Comparison of ENCODE assay signal across 1 cellular context in the genomic region with DNA sequence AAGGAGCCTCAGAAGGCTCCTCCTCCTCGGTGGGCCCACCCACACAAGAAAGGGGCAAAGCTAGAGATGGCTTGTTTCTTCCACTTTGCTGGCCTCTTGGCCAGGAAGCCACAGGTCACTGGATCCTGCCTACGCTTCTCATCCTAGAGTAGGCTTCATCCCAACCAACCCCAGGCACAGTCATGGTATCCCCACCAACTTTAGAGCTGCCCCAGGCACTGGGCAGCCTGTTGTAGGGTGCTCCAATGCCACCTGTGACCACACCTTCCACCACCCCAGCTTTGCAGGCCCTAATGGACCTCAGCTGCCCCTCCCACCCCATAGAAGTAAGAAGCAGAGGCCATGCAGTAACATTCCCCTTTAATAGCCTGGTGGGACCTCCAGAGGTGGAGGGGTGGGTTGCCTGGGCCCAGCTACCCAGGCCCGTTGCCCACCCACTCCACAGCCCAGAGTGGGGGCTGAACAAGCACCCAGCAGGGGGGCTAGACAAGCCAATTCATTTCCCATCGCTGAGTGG.
TF ChIP-seq lines count a peak whose summit lies in the region.

No MANE protein-coding gene starts in this region.

TF ChIP-seq in H1, 55 proteins besides CTCF, POLR2A, EP300 and RAD21:
- TF ChIP-seq CEBPB (IDR thresholded peaks at IDR 0.05; ENCODE audit: low read depth, low read length) (no peak), PHF8 (conservative IDR thresholded peaks at IDR 0.05; ENCODE audit: low read depth, low read length) (no peak), SRF (IDR thresholded peaks at IDR 0.05; ENCODE audit: low read depth, low read length) (no peak), CREB1 (IDR thresholded peaks at IDR 0.05) (no peak), EGR1 (IDR thresholded peaks at IDR 0.05; ENCODE audit: borderline replicate concordance, low read depth, low read length) (no peak), JUN (IDR thresholded peaks at IDR 0.05; ENCODE audit: low read depth, low read length) (no peak), FOSL1 (IDR thresholded peaks at IDR 0.05; ENCODE audit: insufficient read depth, low read depth, low read length) (no peak), SP2 (IDR thresholded peaks at IDR 0.05; ENCODE audit: low read length) (no peak), GTF2F1 (IDR thresholded peaks at IDR 0.05; ENCODE audit: borderline replicate concordance, low read depth, low read length) (no peak), KDM4A (IDR thresholded peaks at IDR 0.05; ENCODE audit: low read depth, low read length, severe bottlenecking) (no peak), BACH1 (IDR thresholded peaks at IDR 0.05; ENCODE audit: low read length) (no peak)
- TF ChIP-seq, protein P1, sequence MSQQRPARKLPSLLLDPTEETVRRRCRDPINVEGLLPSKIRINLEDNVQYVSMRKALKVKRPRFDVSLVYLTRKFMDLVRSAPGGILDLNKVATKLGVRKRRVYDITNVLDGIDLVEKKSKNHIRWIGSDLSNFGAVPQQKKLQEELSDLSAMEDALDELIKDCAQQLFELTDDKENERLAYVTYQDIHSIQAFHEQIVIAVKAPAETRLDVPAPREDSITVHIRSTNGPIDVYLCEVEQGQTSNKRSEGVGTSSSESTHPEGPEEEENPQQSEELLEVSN (IDR thresholded peaks at IDR 0.05), result no peak
